Comparison of ENCODE assay signal across 15 cellular contexts in the genomic region with DNA sequence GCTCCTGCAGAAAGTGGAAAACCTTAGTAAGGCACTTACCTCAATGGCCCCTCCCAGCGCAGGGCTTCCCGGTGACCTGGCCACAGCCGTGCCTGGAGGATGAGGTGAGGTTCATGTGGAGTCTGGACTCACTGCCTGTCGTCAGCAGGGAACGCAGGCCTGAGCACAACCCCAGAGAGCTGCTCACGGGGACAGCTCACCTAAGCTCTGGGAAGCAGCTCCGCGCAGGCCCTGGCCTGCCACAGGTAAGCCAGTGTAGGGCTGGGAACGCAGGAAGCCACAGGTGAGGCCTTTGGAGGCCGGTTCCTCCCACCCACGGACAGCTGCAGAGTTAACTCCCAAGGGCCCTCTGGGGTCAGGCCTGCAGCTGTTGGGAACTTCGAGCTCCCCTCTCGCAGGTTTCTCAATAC. TPM values are rescaled to one million over a fixed set of nuclear protein-coding genes. Genes with fewer than 3 reads are reported as not detected.
DNase-seq lines count a peak whose midpoint lies in the region; ATAC-seq and TF ChIP-seq lines count a peak whose summit lies in the region.
"Had no signal": no experiment of that assay in that cellular context is flagged by ENCODE, and none has a peak within 500 bp of the region (broad histone marks: within the 10 kb centered on the region; RNA-seq: fewer than 3 reads in every experiment).

No MANE protein-coding gene starts in this region.

- no peak for TF ChIP-seq EP300 in upper lobe of left lung (IDR thresholded peaks at IDR 0.05)
- no peak for TF ChIP-seq EP300 in tibial nerve (IDR thresholded peaks at IDR 0.05)

- 67% methylated on average over 13 of the region's 13 CpGs; no CpG with 5 or more reads in 1 of the 2 donors for WGBS in upper lobe of left lung, 2 donors
- 65 to 74% methylated on average over 4 to 10 of the region's 13 CpGs for WGBS in tibial nerve, 2 donors

- peaks cover 40% of the 10 kb centered on the region for H3K36me3 Mint-ChIP-seq in activated T-helper 17 cell treated with anti-CD3 and anti-CD28 coated beads, Interleukin-2, amount 50 U/mL, for 72 hours (ENCODE audit: low read depth)

- in situ Hi-C loops in G401 (cut with HindIII; ENCODE audit: low sequenced_read_pairs), result no loop called here

- peaks cover 9 to 24% (median 13%) of the 10 kb centered on the region in 4 donors for H3K4me1 ChIP-seq in upper lobe of left lung
- peaks cover 0 to 18% (median 3%) of the 10 kb centered on the region in 4 donors for H3K4me1 ChIP-seq in tibial nerve

- H3K9me3 Mint-ChIP-seq in activated T-helper 17 cell treated with anti-CD3 and anti-CD28 coated beads, Interleukin-2, amount 50 U/mL, for 72 hours, result no peaks in the 10 kb centered on the region
- H3K9me3 Mint-ChIP-seq: activated CD4-positive, alpha-beta memory T cell treated with anti-CD3 and anti-CD28 coated beads for 36 hours; T-helper 1 cell treated with Interleukin-12 subunit alpha and Interleukin-12 subunit beta and Interleukin-4 antibody, amounts not matched to agents 30 μg/mL and 1 μg/mL, for 36 hours had no signal

- H3K27ac ChIP-seq in upper lobe of left lung (peak overlapping the region in 2 of 4 donors; percentile 41 to 63), tibial nerve (no peak overlapping the region)
- H3K27ac ChIP-seq: heart right ventricle had no signal

- no peaks in the 10 kb centered on the region for H3K27me3 Mint-ChIP-seq in activated T-helper 17 cell treated with anti-CD3 and anti-CD28 coated beads, Interleukin-2, amount 50 U/mL, for 72 hours
- H3K27me3 Mint-ChIP-seq: activated CD4-positive, alpha-beta memory T cell treated with anti-CD3 and anti-CD28 coated beads for 36 hours had no signal

- TF ChIP-seq CTCF in upper lobe of left lung (IDR thresholded peaks at IDR 0.05), result no peak
- TF ChIP-seq CTCF in tibial nerve (IDR thresholded peaks at IDR 0.05), result no peak

- H3K4me3 Mint-ChIP-seq in activated T-helper 17 cell treated with anti-CD3 and anti-CD28 coated beads, Interleukin-2, amount 50 U/mL, for 72 hours, result no peak overlapping the region
- H3K4me3 Mint-ChIP-seq: activated CD4-positive, alpha-beta memory T cell treated with anti-CD3 and anti-CD28 coated beads for 36 hours; T-helper 1 cell treated with Interleukin-12 subunit alpha and Interleukin-12 subunit beta and Interleukin-4 antibody, amounts not matched to agents 30 μg/mL and 1 μg/mL, for 36 hours had no signal

- no peaks in the 10 kb centered on the region for H3K27me3 ChIP-seq in upper lobe of left lung
- H3K27me3 ChIP-seq in tibial nerve, result no peaks in the 10 kb centered on the region
- H3K27me3 ChIP-seq: heart right ventricle, Peyer's patch had no signal

- H3K4me3 ChIP-seq in upper lobe of left lung, result no peak overlapping the region
- no peak overlapping the region for H3K4me3 ChIP-seq in tibial nerve
- H3K4me3 ChIP-seq: heart right ventricle, Peyer's patch had no signal

- peaks cover 0 to 57% (median 39%) of the 10 kb centered on the region in 4 donors for H3K36me3 ChIP-seq in upper lobe of left lung
- H3K36me3 ChIP-seq in tibial nerve, result peaks cover 0 to 60% (median 0%) of the 10 kb centered on the region in 3 donors

- no peaks in the 10 kb centered on the region for H3K4me1 Mint-ChIP-seq in activated T-helper 17 cell treated with anti-CD3 and anti-CD28 coated beads, Interleukin-2, amount 50 U/mL, for 72 hours

- TF ChIP-seq POLR2A in upper lobe of left lung (IDR thresholded peaks at IDR 0.05) (no peak), tibial nerve (IDR thresholded peaks at IDR 0.05) (no peak)

- ATAC-seq in esophagus mucosa (peak; percentile 88), upper lobe of left lung (ENCODE audit: low FRiP score in 2 of 2) (peak in 1 of 2 donors; percentile 53)
- ATAC-seq in activated T-helper 17 cell treated with anti-CD3 and anti-CD28 coated beads, Interleukin-2, amount 50 U/mL, for 72 hours (replicated peaks), result no peak

- peak; percentile 15 for DNase-seq in NCI-H510A (lab: John Stamatoyannopoulos, UW)
- no peak for DNase-seq in NCI-H510A treated with DMSO at 0.1 percent for 48 hours (lab: John Stamatoyannopoulos, UW)
- DNase-seq in NCI-H2171 treated with DMSO at 0.1 percent for 48 hours (lab: John Stamatoyannopoulos, UW), result peak; percentile 75
- peak; percentile 45 to 61 for DNase-seq in upper lobe of left lung
- DNase-seq in G401 (ENCODE audit: low spot score), result no peak
- DNase-seq in tibial nerve (ENCODE audit: low spot score in 2 of 2), result no peak
- DNase-seq: ACHN; activated CD4-positive, alpha-beta memory T cell treated with anti-CD3 and anti-CD28 coated beads for 36 hours; activated gamma-delta T cell treated with Interleukin-2 at 50 U/mL for 16 hours; heart right ventricle; KG1 had no signal

- H3K9me3 ChIP-seq in upper lobe of left lung (no peaks in the 10 kb centered on the region), tibial nerve (no peaks in the 10 kb centered on the region)
- H3K9me3 ChIP-seq: heart right ventricle, Peyer's patch had no signal

- H3K27ac Mint-ChIP-seq in activated T-helper 17 cell treated with anti-CD3 and anti-CD28 coated beads, Interleukin-2, amount 50 U/mL, for 72 hours, result no peak overlapping the region
- H3K27ac Mint-ChIP-seq: activated CD4-positive, alpha-beta memory T cell treated with anti-CD3 and anti-CD28 coated beads for 36 hours; T-helper 1 cell treated with Interleukin-12 subunit alpha and Interleukin-12 subunit beta and Interleukin-4 antibody, amounts not matched to agents 30 μg/mL and 1 μg/mL, for 36 hours had no signal

RNA-seq across cellular contexts. Expression of gene ANAPC7, which starts 32.8 kb away (rescaled TPM):
- total RNA-seq in esophagus mucosa (57.9 TPM), upper lobe of left lung (10 to 100 TPM; 33.5 to 90.1 (median 43.1) TPM), tibial nerve (10 to 100 TPM; 26.3 to 46.7 (median 39.2) TPM)
- total RNA-seq in G401 (2014; rRNA removed; shearing (Covaris generic)), result 50.5 and 61.0 TPM in 2 replicates
- total RNA-seq in activated T-helper 17 cell treated with anti-CD3 and anti-CD28 coated beads, Interleukin-2, amount 50 U/mL, for 72 hours, result 10 to 100 TPM; 41.7 to 78.3 TPM

Comparison
In these comparisons a context has a peak if more than half of its experiments do, and no peak if none do; other contexts are left out.
1. DNase-seq: peak in NCI-H510A (single experiment), NCI-H2171 treated with DMSO at 0.1 percent for 48 hours (single experiment) and upper lobe of left lung (2 of 2); none in NCI-H510A treated with DMSO at 0.1 percent for 48 hours (single experiment), G401 (single experiment) and tibial nerve (0 of 2).